17 cellular contexts compared by ENCODE assay signal in genomic region chr1:60562715-60563114, GRCh38.
A peak's percentile ranks its signal among the peaks of the same experiment; 100 is the strongest.
DNase-seq lines count a peak whose midpoint lies in the region; ATAC-seq and TF ChIP-seq lines count a peak whose summit lies in the region.
"Had no signal": no experiment of that assay in that cellular context is flagged by ENCODE, and none has a peak within 500 bp of the region (broad histone marks: within the 10 kb centered on the region; RNA-seq: fewer than 3 reads in every experiment).

No MANE protein-coding gene starts in this region.

- no peaks in the 10 kb centered on the region for H3K36me3 ChIP-seq in right atrium auricular region
- no peaks in the 10 kb centered on the region for H3K36me3 ChIP-seq in fibroblast of lung (ENCODE audit: control insufficient read depth, insufficient read depth, low read length)
- H3K36me3 ChIP-seq: BLaER1 had no signal

- no peak overlapping the region for H3K4me2 ChIP-seq in fibroblast of lung (ENCODE audit: extremely low read depth, insufficient read depth, low read length)
- H3K4me2 ChIP-seq: BLaER1 had no signal

- H3K9ac ChIP-seq in fibroblast of lung (ENCODE audit: insufficient read depth, low read length): no peak overlapping the region
- H3K9ac ChIP-seq: BLaER1, GM23248 had no signal

- H3K4me1 ChIP-seq in right cardiac atrium (ENCODE audit: control insufficient read depth, insufficient read depth, low read length): peaks cover 2% of the 10 kb centered on the region
- peaks cover 0 to 9% of the 10 kb centered on the region in 2 donors for H3K4me1 ChIP-seq in right atrium auricular region
- H3K4me1 ChIP-seq in fibroblast of lung (ENCODE audit: control insufficient read depth, extremely low read depth, insufficient read depth, low read length): no peaks in the 10 kb centered on the region

- H3K4me1 Mint-ChIP-seq in nephron: peaks cover 51% of the 10 kb centered on the region
- H3K4me1 Mint-ChIP-seq: CD4-positive, alpha-beta memory T cell had no signal

- H4K20me1 ChIP-seq in fibroblast of lung (ENCODE audit: control insufficient read depth, extremely low read depth, insufficient read depth, low read length): no peaks in the 10 kb centered on the region
- H4K20me1 ChIP-seq: BLaER1 had no signal

- DNase-seq in right cardiac atrium (no peak), right atrium auricular region (ENCODE audit: low spot score) (no peak), fibroblast of lung (ENCODE audit: low read depth in 2 of 2) (peak; percentile 12 to 34), superior temporal gyrus (ENCODE audit: extremely low spot score) (no peak), NCI-H774 (lab: John Stamatoyannopoulos, UW) (no peak)
- DNase-seq: CD4-positive, alpha-beta memory T cell; DMS153; DMS79; GDM1; GM23248; HCEC 1CT had no signal

- H3K27ac ChIP-seq in right cardiac atrium (ENCODE audit: low read length): no peak overlapping the region
- H3K27ac ChIP-seq in right atrium auricular region: no peak overlapping the region
- H3K27ac ChIP-seq in fibroblast of lung (ENCODE audit: insufficient read depth, low read length): no peak overlapping the region
- H3K27ac ChIP-seq: 22Rv1, BLaER1, GM23248, HL-60 had no signal

- peaks cover 1% of the 10 kb centered on the region for H3K9me3 Mint-ChIP-seq in nephron

- intact Hi-C loops in right cardiac atrium (cut with DNase I): no loop called here

- peak overlapping the region in 2 of 3 experiments; percentile 44 to 47 for H3K27ac Mint-ChIP-seq in nephron
- H3K27ac Mint-ChIP-seq: CD14-positive monocyte; CD4-positive, alpha-beta memory T cell had no signal

- TF ChIP-seq CTCF in right atrium auricular region (IDR thresholded peaks at IDR 0.05) (no peak), fibroblast of lung (conservative IDR thresholded peaks at IDR 0.05 in 1 of 2, IDR thresholded peaks at IDR 0.05 in 1 of 2; ENCODE audit: low read depth in 1 of 2, low read length in 2 of 2) (no peak), nephron (IDR thresholded peaks at IDR 0.05; ENCODE audit: unreplicated experiment in 3 of 3) (no peak)

- 46% methylated on average over 5 of the region's 5 CpGs for WGBS in right cardiac atrium

- H3K9me3 ChIP-seq in right cardiac atrium (ENCODE audit: control insufficient read depth, low read length) (no peaks in the 10 kb centered on the region), right atrium auricular region (no peaks in the 10 kb centered on the region), fibroblast of lung (ENCODE audit: control insufficient read depth, insufficient read depth, low read depth, low read length) (no peaks in the 10 kb centered on the region)
- H3K9me3 ChIP-seq: BLaER1 had no signal

- no peaks in the 10 kb centered on the region for H3K36me3 Mint-ChIP-seq in nephron (ENCODE audit: low read depth)
- H3K36me3 Mint-ChIP-seq: CD14-positive monocyte; CD4-positive, alpha-beta memory T cell had no signal

- ATAC-seq in right cardiac atrium (peak; percentile 68 to 83), HG02884 (IDR thresholded peaks at IDR 0.05; ENCODE audit: unreplicated experiment) (no peak)

- no peaks in the 10 kb centered on the region for H3K79me2 ChIP-seq in fibroblast of lung (ENCODE audit: control insufficient read depth, insufficient read depth, low read length)

- H3K27me3 Mint-ChIP-seq in nephron (ENCODE audit: low read depth): no peaks in the 10 kb centered on the region

- no peak overlapping the region for H3K4me3 Mint-ChIP-seq in nephron
- H3K4me3 Mint-ChIP-seq: CD14-positive monocyte; CD4-positive, alpha-beta memory T cell had no signal

- H3K4me3 ChIP-seq in right cardiac atrium (ENCODE audit: low read length) (no peak overlapping the region), right atrium auricular region (no peak overlapping the region), fibroblast of lung (replicated peaks in 1 of 4; ENCODE audit: control extremely low read depth in 1 of 4, insufficient read depth in 1 of 4, low read depth in 3 of 4, low read length in 4 of 4) (no peak overlapping the region)
- H3K4me3 ChIP-seq: BLaER1, GM23248 had no signal

- no peak overlapping the region for H2AFZ ChIP-seq in fibroblast of lung (ENCODE audit: low read length)
- H2AFZ ChIP-seq: GM23248 had no signal

- no peaks in the 10 kb centered on the region for H3K27me3 ChIP-seq in right cardiac atrium (ENCODE audit: control insufficient read depth, insufficient read depth)
- H3K27me3 ChIP-seq in right atrium auricular region: no peaks in the 10 kb centered on the region
- no peaks in the 10 kb centered on the region for H3K27me3 ChIP-seq in fibroblast of lung (ENCODE audit: control insufficient read depth, insufficient read depth, low read length)
- H3K27me3 ChIP-seq: BLaER1 had no signal

Comparison
In these comparisons a context has a peak if more than half of its experiments do, and no peak if none do; other contexts are left out.
1. DNase-seq: peak in fibroblast of lung (2 of 2); none in right cardiac atrium (0 of 3), right atrium auricular region (single experiment), superior temporal gyrus (single experiment) and NCI-H774 (single experiment).